Comparison of ENCODE assay signal across 9 cellular contexts in the genomic region with DNA sequence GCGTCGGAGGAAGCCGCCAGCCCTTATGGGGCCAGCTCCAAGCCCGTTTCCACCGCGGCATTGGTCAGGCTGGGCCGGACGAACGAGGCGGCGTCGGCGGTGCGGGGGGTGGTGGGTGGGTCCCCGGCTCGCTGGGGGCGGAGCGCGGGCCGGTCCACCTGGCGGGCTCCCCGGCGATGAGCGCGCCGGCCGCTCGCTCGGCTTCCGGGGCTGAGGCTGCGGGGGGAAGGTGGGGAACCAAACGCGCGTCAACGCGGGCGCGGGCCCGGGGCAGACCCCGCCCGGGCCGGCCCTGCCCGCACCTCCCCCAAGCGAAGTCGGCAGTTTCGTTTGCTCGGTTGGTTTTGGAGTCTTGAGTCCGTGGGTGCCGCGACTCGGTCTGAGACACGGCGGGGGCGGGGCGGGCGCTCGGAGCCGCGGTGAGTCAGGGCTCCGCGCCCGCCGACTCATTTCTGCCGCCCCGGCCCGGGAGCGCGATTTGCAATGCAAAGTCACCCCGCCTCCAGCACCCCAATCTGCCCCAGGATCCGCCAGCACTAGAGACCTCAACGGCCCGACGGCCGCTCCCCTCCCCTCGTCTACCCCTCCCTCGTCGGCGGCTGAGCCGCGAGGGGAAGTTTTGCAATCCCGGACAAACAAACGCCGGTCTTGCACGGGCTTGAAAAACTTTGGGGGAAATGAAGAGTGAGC. TPM values are rescaled to one million over a fixed set of nuclear protein-coding genes. Genes with fewer than 3 reads are reported as not detected.
DNase-seq lines count a peak whose midpoint lies in the region; ATAC-seq and TF ChIP-seq lines count a peak whose summit lies in the region.
"Had no signal": no experiment of that assay in that cellular context is flagged by ENCODE, and none has a peak within 500 bp of the region (broad histone marks: within the 10 kb centered on the region; RNA-seq: fewer than 3 reads in every experiment).

No MANE protein-coding gene starts in this region.

- peak overlapping the region; percentile 46 for H2AFZ ChIP-seq in parathyroid adenoma

- peak overlapping the region; percentile 58 for H3K4me2 ChIP-seq in parathyroid adenoma (ENCODE audit: low read length)

- CTCF ChIA-PET in CD8-positive, alpha-beta memory T cell (lab: Charles Lee) = interaction anchor here (1.3 kb wide), 2 partner anchors 37 to 69 kb away, joined by 3 to 5 read pairs; no protein-coding TSS in a partner anchor

- no peaks in the 10 kb centered on the region for H3K9me3 ChIP-seq in CD8-positive, alpha-beta memory T cell (ENCODE audit: low read length)
- H3K9me3 ChIP-seq in gastroesophageal sphincter (no peaks in the 10 kb centered on the region), parathyroid adenoma (ENCODE audit: control insufficient read depth, low read length) (no peaks in the 10 kb centered on the region), upper lobe of left lung (no peaks in the 10 kb centered on the region)

- no peaks in the 10 kb centered on the region for H3K36me3 Mint-ChIP-seq in CD8-positive, alpha-beta memory T cell
- H3K36me3 Mint-ChIP-seq in activated T-cell treated with anti-CD3 and anti-CD28 coated beads, Interleukin-2, amount 50 U/mL, for 24 hours (ENCODE audit: low read depth) = no peaks in the 10 kb centered on the region

- no CpG with 5 or more reads among the region's 84 CpGs for WGBS in gastroesophageal sphincter (ENCODE audit: low coverage in 1 of 2), 2 donors
- WGBS in upper lobe of left lung, 2 donors = 0% methylated on average over 19 to 64 of the region's 84 CpGs

- ATAC-seq in gastroesophageal sphincter (peak; percentile 26), upper lobe of left lung (ENCODE audit: low FRiP score in 2 of 2) (peak in 1 of 2 donors; percentile 59), GM21526 (IDR thresholded peaks at IDR 0.05; ENCODE audit: low FRiP score, unreplicated experiment) (no peak), HG02973 (IDR thresholded peaks at IDR 0.05; ENCODE audit: unreplicated experiment) (no peak)

- POLR2A ChIA-PET in CD8-positive, alpha-beta memory T cell (lab: Charles Lee) = no interaction called here

- peak; percentile 13 to 56 (median 38) for DNase-seq in CD8-positive, alpha-beta memory T cell
- DNase-seq in NCI-H1930 (lab: John Stamatoyannopoulos, UW) (peak; percentile 19 to 53), upper lobe of left lung (peak; percentile 70 to 93)
- DNase-seq in activated T-cell treated with anti-CD3 and anti-CD28 coated beads, Interleukin-2, amount 50 U/mL, for 24 hours = peak; percentile 87

- TF ChIP-seq CTCF in gastroesophageal sphincter (IDR thresholded peaks at IDR 0.05) = no peak
- no peak for TF ChIP-seq CTCF in parathyroid adenoma (IDR thresholded peaks at IDR 0.05)
- TF ChIP-seq CTCF in upper lobe of left lung (IDR thresholded peaks at IDR 0.05) = no peak

- H3K9me3 Mint-ChIP-seq in CD8-positive, alpha-beta memory T cell = no peaks in the 10 kb centered on the region
- H3K9me3 Mint-ChIP-seq in activated T-cell treated with anti-CD3 and anti-CD28 coated beads, Interleukin-2, amount 50 U/mL, for 24 hours = no peaks in the 10 kb centered on the region

- TF ChIP-seq EP300 in gastroesophageal sphincter (IDR thresholded peaks at IDR 0.05) = no peak
- no peak for TF ChIP-seq EP300 in upper lobe of left lung (IDR thresholded peaks at IDR 0.05)

- H3K27ac Mint-ChIP-seq in CD8-positive, alpha-beta memory T cell = peak overlapping the region in 2 of 8 donors; percentile 17 to 83
- peak overlapping the region; percentile 59 for H3K27ac Mint-ChIP-seq in activated T-cell treated with anti-CD3 and anti-CD28 coated beads, Interleukin-2, amount 50 U/mL, for 24 hours

- H3K27me3 ChIP-seq in CD8-positive, alpha-beta memory T cell (ENCODE audit: insufficient read depth, low read length, poor library complexity, severe bottlenecking) = peaks cover 4% of the 10 kb centered on the region
- H3K27me3 ChIP-seq in gastroesophageal sphincter (peaks cover 72% of the 10 kb centered on the region), parathyroid adenoma (ENCODE audit: control insufficient read depth, insufficient read depth, low read length) (no peaks in the 10 kb centered on the region), upper lobe of left lung (peaks cover 0 to 21% (median 9%) of the 10 kb centered on the region in 4 donors)

- peaks cover 5 to 29% of the 10 kb centered on the region in 2 donors for H3K27me3 Mint-ChIP-seq in CD8-positive, alpha-beta memory T cell
- H3K27me3 Mint-ChIP-seq in activated T-cell treated with anti-CD3 and anti-CD28 coated beads, Interleukin-2, amount 50 U/mL, for 24 hours = peaks cover 37% of the 10 kb centered on the region

- H3K79me2 ChIP-seq in parathyroid adenoma = no peaks in the 10 kb centered on the region

- H3K27ac ChIP-seq in CD8-positive, alpha-beta memory T cell (ENCODE audit: low read depth, low read length) = no peak overlapping the region
- H3K27ac ChIP-seq in gastroesophageal sphincter = peak overlapping the region in 2 of 4 donors; percentile 16 to 35
- H3K27ac ChIP-seq in parathyroid adenoma = no peak overlapping the region
- peak overlapping the region; percentile 69 to 86 (median 80) for H3K27ac ChIP-seq in upper lobe of left lung

- H3K9ac ChIP-seq in parathyroid adenoma = no peak overlapping the region

- H3K36me3 ChIP-seq in CD8-positive, alpha-beta memory T cell (ENCODE audit: insufficient read depth, low read length) = no peaks in the 10 kb centered on the region
- H3K36me3 ChIP-seq in gastroesophageal sphincter (no peaks in the 10 kb centered on the region), parathyroid adenoma (ENCODE audit: control insufficient read depth, insufficient read depth, low read length) (no peaks in the 10 kb centered on the region), upper lobe of left lung (no peaks in the 10 kb centered on the region)

- peak overlapping the region; percentile 41 for H3K4me3 ChIP-seq in CD8-positive, alpha-beta memory T cell (ENCODE audit: low read length)
- H3K4me3 ChIP-seq in gastroesophageal sphincter (peak overlapping the region; percentile 1 to 52), parathyroid adenoma (ENCODE audit: low read depth, low read length) (peak overlapping the region; percentile 37), upper lobe of left lung (peak overlapping the region; percentile 33 to 69 (median 62))

- TF ChIP-seq POLR2A in gastroesophageal sphincter (IDR thresholded peaks at IDR 0.05) = no peak
- TF ChIP-seq POLR2A in upper lobe of left lung (IDR thresholded peaks at IDR 0.05) = peak in 1 of 4 donors; percentile 49

- H3K4me3 Mint-ChIP-seq in CD8-positive, alpha-beta memory T cell = peak overlapping the region; percentile 66 to 85 (median 72)
- H3K4me3 Mint-ChIP-seq in activated T-cell treated with anti-CD3 and anti-CD28 coated beads, Interleukin-2, amount 50 U/mL, for 24 hours = peak overlapping the region; percentile 57

- H3K4me1 ChIP-seq in CD8-positive, alpha-beta memory T cell (ENCODE audit: insufficient read depth, low read length) = peaks cover 29% of the 10 kb centered on the region
- peaks cover 0 to 31% (median 14%) of the 10 kb centered on the region in 3 donors for H3K4me1 ChIP-seq in gastroesophageal sphincter
- H3K4me1 ChIP-seq in parathyroid adenoma = no peaks in the 10 kb centered on the region
- H3K4me1 ChIP-seq in upper lobe of left lung = peaks cover 29 to 49% (median 32%) of the 10 kb centered on the region in 4 donors

- peaks cover 25 to 40% (median 30%) of the 10 kb centered on the region in 3 donors for H3K4me1 Mint-ChIP-seq in CD8-positive, alpha-beta memory T cell
- peaks cover 30% of the 10 kb centered on the region for H3K4me1 Mint-ChIP-seq in activated T-cell treated with anti-CD3 and anti-CD28 coated beads, Interleukin-2, amount 50 U/mL, for 24 hours (ENCODE audit: low read depth)

RNA-seq across cellular contexts. Expression of gene ASCL2, which starts 1.3 kb away (rescaled TPM):
- under 1 TPM; 0.22 to 0.55 TPM for total RNA-seq in CD8-positive, alpha-beta memory T cell
- 8.9 TPM for polyA plus RNA-seq in CD8-positive, alpha-beta memory T cell
- total RNA-seq in gastroesophageal sphincter (under 1 TPM in 1 of 4 donors, not detected in 3; 0.27 TPM), upper lobe of left lung (1 to 10 TPM in 4 of 6 donors, not detected in 2; 1.4 to 3.4 (median 1.9) TPM)
- total RNA-seq: skeletal muscle tissue had no signal

RNA-seq across cellular contexts. Expression of gene C11orf21, which starts 32.7 kb away (rescaled TPM):
- total RNA-seq in CD8-positive, alpha-beta memory T cell = 1 to 10 TPM; 8.8 to 9.4 TPM
- 30.1 TPM for polyA plus RNA-seq in CD8-positive, alpha-beta memory T cell
- total RNA-seq in gastroesophageal sphincter (under 1 TPM; 0.15 to 0.78 (median 0.42) TPM), upper lobe of left lung (10 to 100 TPM in 2 of 6 donors, 1 to 10 TPM in 4; 2.3 to 20.3 (median 9.5) TPM)

RNA-seq across cellular contexts. Expression of gene TSPAN32, which starts 32.8 kb away (rescaled TPM):
- 1 to 10 TPM; 6.6 to 7.4 TPM for total RNA-seq in CD8-positive, alpha-beta memory T cell
- polyA plus RNA-seq in CD8-positive, alpha-beta memory T cell = 68.5 TPM
- total RNA-seq in gastroesophageal sphincter (1 to 10 TPM in 2 of 4 donors, under 1 TPM in 1, not detected in 1; 0.62 to 3.6 (median 3.6) TPM), upper lobe of left lung (10 to 100 TPM in 2 of 6 donors, 1 to 10 TPM in 4; 3.1 to 16.4 (median 6.8) TPM)

Comparison
In these comparisons a context has a peak if more than half of its experiments do, and no peak if none do; other contexts are left out.
1. DNase-seq: peak in every context shown above with its lines; median percentile 87 in activated T-cell treated with anti-CD3 and anti-CD28 coated beads, Interleukin-2, amount 50 U/mL, for 24 hours; 82 in upper lobe of left lung; 38 in CD8-positive, alpha-beta memory T cell; 36 in NCI-H1930.
2. H3K27ac ChIP-seq: peak in upper lobe of left lung (4 of 4); none in CD8-positive, alpha-beta memory T cell (single experiment) and parathyroid adenoma (single experiment).
3. Peak in every context shown above with its lines, with median percentiles within 50 percentile points of each other: H3K4me3 ChIP-seq.